Comparison of ENCODE assay signal across 1 cellular context in the genomic region with DNA sequence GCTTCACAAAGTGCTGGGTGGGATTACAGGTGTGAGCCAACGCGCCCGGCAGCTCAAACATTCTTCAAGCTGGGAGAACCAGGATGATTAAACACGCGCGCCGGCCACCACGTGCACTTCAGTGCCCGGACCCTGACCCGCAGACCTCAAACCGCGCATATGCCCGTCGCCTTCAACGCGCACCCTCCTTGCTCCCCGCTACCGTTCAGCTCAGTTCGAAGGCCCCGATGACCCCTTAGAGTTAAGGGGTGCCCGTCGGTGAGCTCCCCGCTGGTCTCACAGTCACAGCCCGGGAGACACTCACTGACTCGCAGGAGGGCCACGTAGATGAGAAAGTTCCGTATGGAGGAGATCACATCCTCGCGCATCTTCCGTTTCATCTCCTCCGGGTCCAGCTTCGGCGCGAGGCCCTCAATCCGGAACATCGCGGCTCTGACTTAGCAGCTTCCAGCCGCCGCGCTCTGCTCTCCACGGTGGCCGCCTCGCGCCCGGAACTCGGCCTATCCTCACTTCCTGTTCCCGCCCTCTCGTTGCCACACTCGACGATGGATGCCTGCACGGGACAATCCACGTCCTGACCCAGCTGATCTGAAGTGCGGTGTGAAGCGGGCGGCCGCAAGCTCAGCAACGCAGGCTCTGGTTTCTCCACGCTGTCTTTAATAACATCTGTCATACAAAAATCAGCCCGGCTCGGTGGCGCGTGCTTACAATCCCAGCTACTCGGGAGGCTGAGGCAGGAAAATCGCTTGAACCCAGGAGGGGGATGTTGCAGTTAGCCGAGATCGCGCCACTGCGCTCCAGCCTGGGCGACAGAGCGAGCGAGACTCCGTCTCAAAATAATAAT.
A peak's percentile ranks its signal among the peaks of the same experiment; 100 is the strongest.
TF ChIP-seq lines count a peak whose summit lies in the region.

A gene (minus strand): TSS at position 490 of the 844 bp plus-strand sequence. CDS start 65 bp downstream, at position 425.

TF ChIP-seq in HepG2, 621 proteins besides CTCF, POLR2A, EP300 and RAD21 (continued from another document):
- peak; percentile 50; the same call in 1 of the 2 replicates for TF ChIP-seq ZFP36L1 (CRISPR knock-in tag; IDR thresholded peaks at IDR 0.05)
- TF ChIP-seq ZNF644 (CRISPR knock-in tag; IDR thresholded peaks at IDR 0.05; ENCODE audit: low read depth) = 0 out of 2 replicates have a peak, but pooled peaks have one; percentile 29
- peak; percentile 71; the same call in 1 of the 2 replicates for TF ChIP-seq ZSCAN25 (CRISPR knock-in tag; IDR thresholded peaks at IDR 0.05)
- TF ChIP-seq ZNF17 (CRISPR knock-in tag; IDR thresholded peaks at IDR 0.05) = no peak
- TF ChIP-seq ZNF781 (CRISPR knock-in tag; IDR thresholded peaks at IDR 0.05; ENCODE audit: borderline replicate concordance, not compliant biosample characterization) = peak; percentile 98
- TF ChIP-seq TBX2 (CRISPR knock-in tag; IDR thresholded peaks at IDR 0.05; ENCODE audit: borderline replicate concordance) = peak; percentile 97
- TF ChIP-seq, protein P1, sequence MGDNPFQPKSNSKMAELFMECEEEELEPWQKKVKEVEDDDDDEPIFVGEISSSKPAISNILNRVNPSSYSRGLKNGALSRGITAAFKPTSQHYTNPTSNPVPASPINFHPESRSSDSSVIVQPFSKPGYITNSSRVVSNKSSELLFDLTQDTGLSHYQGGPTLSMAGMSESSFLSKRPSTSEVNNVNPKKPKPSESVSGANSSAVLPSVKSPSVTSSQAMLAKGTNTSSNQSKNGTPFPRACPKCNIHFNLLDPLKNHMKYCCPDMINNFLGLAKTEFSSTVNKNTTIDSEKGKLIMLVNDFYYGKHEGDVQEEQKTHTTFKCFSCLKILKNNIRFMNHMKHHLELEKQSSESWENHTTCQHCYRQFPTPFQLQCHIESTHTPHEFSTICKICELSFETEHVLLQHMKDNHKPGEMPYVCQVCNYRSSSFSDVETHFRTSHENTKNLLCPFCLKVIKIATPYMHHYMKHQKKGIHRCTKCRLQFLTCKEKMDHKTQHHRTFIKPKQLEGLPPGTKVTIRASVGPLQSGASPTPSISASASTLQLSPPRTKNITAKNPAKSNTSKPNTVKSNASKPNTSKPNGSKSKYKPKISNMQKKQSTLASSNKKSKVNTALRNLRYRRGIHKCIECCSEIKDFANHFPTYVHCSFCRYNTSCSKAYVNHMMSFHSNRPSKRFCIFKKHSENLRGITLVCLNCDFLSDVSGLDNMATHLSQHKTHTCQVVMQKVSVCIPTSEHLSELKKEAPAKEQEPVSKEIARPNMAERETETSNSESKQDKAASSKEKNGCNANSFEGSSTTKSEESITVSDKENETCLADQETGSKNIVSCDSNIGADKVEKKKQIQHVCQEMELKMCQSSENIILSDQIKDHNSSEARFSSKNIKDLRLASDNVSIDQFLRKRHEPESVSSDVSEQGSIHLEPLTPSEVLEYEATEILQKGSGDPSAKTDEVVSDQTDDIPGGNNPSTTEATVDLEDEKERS (CRISPR knock-in tag; IDR thresholded peaks at IDR 0.05) = peak; percentile 58; the same call in 1 of the 2 replicates
- no peak for TF ChIP-seq TRIM24 (CRISPR knock-in tag; IDR thresholded peaks at IDR 0.05)
- no peak for TF ChIP-seq ZNF282 (IDR thresholded peaks at IDR 0.05; ENCODE audit: partially characterized antibody)
- TF ChIP-seq HMG20B (CRISPR knock-in tag; conservative IDR thresholded peaks at IDR 0.05) = peak; percentile 64
- TF ChIP-seq PAX8 (CRISPR knock-in tag; IDR thresholded peaks at IDR 0.05; ENCODE audit: borderline replicate concordance) = no peak
- TF ChIP-seq, protein P2, sequence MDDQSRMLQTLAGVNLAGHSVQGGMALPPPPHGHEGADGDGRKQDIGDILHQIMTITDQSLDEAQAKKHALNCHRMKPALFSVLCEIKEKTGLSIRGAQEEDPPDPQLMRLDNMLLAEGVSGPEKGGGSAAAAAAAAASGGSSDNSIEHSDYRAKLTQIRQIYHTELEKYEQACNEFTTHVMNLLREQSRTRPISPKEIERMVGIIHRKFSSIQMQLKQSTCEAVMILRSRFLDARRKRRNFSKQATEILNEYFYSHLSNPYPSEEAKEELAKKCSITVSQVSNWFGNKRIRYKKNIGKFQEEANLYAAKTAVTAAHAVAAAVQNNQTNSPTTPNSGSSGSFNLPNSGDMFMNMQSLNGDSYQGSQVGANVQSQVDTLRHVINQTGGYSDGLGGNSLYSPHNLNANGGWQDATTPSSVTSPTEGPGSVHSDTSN (CRISPR knock-in tag; IDR thresholded peaks at IDR 0.05; ENCODE audit: borderline replicate concordance) = no peak
- TF ChIP-seq PHF8 (CRISPR knock-in tag; IDR thresholded peaks at IDR 0.05) = peak; percentile 93
- TF ChIP-seq, protein P3, sequence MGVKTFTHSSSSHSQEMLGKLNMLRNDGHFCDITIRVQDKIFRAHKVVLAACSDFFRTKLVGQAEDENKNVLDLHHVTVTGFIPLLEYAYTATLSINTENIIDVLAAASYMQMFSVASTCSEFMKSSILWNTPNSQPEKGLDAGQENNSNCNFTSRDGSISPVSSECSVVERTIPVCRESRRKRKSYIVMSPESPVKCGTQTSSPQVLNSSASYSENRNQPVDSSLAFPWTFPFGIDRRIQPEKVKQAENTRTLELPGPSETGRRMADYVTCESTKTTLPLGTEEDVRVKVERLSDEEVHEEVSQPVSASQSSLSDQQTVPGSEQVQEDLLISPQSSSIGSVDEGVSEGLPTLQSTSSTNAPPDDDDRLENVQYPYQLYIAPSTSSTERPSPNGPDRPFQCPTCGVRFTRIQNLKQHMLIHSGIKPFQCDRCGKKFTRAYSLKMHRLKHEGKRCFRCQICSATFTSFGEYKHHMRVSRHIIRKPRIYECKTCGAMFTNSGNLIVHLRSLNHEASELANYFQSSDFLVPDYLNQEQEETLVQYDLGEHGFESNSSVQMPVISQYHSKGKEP (CRISPR knock-in tag; IDR thresholded peaks at IDR 0.05) = 0 out of 2 replicates have a peak, but pooled peaks have one; percentile 56
- TF ChIP-seq ZNF232 (CRISPR knock-in tag; IDR thresholded peaks at IDR 0.05; ENCODE audit: borderline replicate concordance) = peak; percentile 98
- TF ChIP-seq ZNF205 (CRISPR knock-in tag; IDR thresholded peaks at IDR 0.05) = peak; percentile 74
